ENCODE assay signal across 1 cellular context in the genomic region with DNA sequence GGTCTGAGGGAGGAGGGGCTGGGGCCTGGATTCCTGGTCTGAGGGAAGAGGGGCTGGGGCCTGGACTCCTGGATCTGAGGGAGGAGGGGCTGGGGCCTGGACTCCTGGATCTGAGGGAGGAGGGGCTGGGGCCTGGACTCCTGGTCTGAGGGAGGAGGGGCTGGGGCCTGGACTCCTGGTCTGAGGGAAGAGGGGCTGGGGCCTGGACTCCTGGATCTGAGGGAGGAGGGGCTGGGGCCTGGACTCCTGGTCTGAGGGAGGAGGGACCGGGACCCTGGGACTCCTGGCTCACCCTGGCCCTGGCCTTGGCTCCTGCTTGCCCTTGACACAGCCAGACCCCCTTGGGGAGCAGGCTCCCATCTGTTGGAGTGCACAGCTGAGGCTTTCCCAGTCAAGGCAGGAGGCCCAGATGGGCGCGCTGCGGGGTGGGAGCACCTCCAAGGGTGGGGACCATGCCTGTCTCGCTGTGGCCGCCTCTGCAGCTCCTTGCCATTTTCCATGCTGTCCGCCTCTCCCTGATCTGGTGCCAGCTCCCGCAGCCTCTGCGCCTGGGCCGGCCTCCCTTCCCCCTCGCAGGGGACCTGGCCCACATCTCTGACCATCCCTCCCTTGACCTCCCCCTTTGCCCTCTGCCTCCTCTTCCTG.
TF ChIP-seq lines count a peak whose summit lies in the region.

No MANE protein-coding gene starts in this region.

TF ChIP-seq in HepG2, 621 proteins besides CTCF, POLR2A, EP300 and RAD21:
- TF ChIP-seq ZSCAN22 (CRISPR knock-in tag; IDR thresholded peaks at IDR 0.05) (peak; percentile 93), ZNF263 (CRISPR knock-in tag; IDR thresholded peaks at IDR 0.05) (peak; percentile 88)
